25 cellular contexts compared by ENCODE assay signal in the genomic region with DNA sequence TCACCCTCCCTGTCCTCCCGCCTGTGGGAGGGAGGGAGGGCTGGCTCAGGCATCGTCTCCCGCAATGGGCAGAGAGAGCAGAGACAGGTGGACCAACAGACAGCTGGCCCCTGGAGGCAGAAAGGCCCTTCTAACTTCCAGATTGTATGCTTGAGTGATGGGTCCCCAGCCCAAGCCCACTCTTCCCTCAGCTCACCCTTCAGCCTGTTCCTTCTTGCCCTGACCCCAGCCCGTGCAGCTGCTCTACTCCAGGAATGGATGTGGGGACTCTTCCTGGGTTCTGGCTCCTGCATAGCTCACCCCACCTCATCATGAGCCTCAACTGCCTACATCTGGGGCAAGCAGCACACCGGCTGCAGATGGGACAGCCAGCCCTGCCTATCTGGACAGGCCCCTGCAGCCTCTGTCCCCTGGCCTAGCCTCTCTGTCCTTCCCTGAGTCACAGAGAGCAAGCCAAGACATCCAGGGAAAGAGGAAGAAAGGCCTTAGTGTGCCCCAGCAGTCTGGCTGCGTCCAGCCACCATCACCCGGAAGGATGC. TPM values are rescaled to one million over a fixed set of nuclear protein-coding genes. Genes with fewer than 3 reads are reported as not detected.
"Had no signal": no experiment of that assay in that cellular context is flagged by ENCODE, and none has a peak within 500 bp of the region (broad histone marks: within the 10 kb centered on the region; RNA-seq: fewer than 3 reads in every experiment).

No MANE protein-coding gene starts in this region.

- H3K36me3 ChIP-seq: brain microvascular endothelial cell, cardiac muscle cell had no signal

- H3K9ac ChIP-seq: KMS-11 had no signal

- FAIRE-seq: RCC 7860 had no signal

- ATAC-seq: activated naive CD4-positive, alpha-beta T cell treated with anti-CD3 and anti-CD28 coated beads, Interleukin-2, amount 50 U/mL, for 72 hours; activated naive CD8-positive, alpha-beta T cell treated with anti-CD3 and anti-CD28 coated beads, Interleukin-2, amount 50 U/mL, for 24 hours; activated T-cell treated with anti-CD3 and anti-CD28 coated beads, Interleukin-2, amount 50 U/mL, for 4 hours; PC-3; T-helper 17 cell had no signal

- DNase-seq: activated B cell treated with CpG ODN at 0.5 μM for 24 hours; activated CD4-positive, alpha-beta memory T cell treated with anti-CD3 and anti-CD28 coated beads for 36 hours; activated CD4-positive, alpha-beta T cell treated with anti-CD3 and anti-CD28 coated beads for 1 hour; activated CD4-positive, alpha-beta T cell treated with anti-CD3 and anti-CD28 coated beads, Interleukin-2, amount 10 ng/mL, durations not matched to agents 7 days and 5 days; activated CD8-positive, alpha-beta memory T cell treated with anti-CD3 and anti-CD28 coated beads for 24 hours; activated effector memory CD4-positive, alpha-beta T cell treated with anti-CD3 and anti-CD28 coated beads, Interleukin-2, amount 50 U/mL, for 16 hours; activated naive CD4-positive, alpha-beta T cell treated with Interleukin-2 at 50 U/mL for 16 hours; activated naive CD8-positive, alpha-beta T cell treated with anti-CD3 and anti-CD28 coated beads, Interleukin-2, amount 50 U/mL, for 24 hours; activated T-cell treated with anti-CD3 and anti-CD28 coated beads, Interleukin-2, amount 50 U/mL, for 4 hours; brain microvascular endothelial cell; MV-4-11; NCI-H1092 treated with DMSO at 0.1 percent for 48 hours; NCI-H1417 treated with DMSO at 0.1 percent for 48 hours; NCI-H1694 treated with DMSO at 0.1 percent for 48 hours; NCI-H2029 treated with DMSO at 0.1 percent for 48 hours; NCI-H510A treated with DMSO at 0.1 percent for 48 hours; PC-3; SIG-M5; T-helper 17 cell; T-helper 9 cell had no signal

- H3K4me3 ChIP-seq: cardiac muscle cell had no signal

- H3K4me2 ChIP-seq: KMS-11 had no signal

- H3K27ac ChIP-seq: brain microvascular endothelial cell, cardiac muscle cell, KMS-11 had no signal

RNA-seq across cellular contexts. Expression of a gene that starts 11.5 kb away (rescaled TPM):
- total RNA-seq: activated B cell treated with CpG ODN at 0.5 μM for 24 hours; activated CD4-positive, alpha-beta memory T cell treated with anti-CD3 and anti-CD28 coated beads for 36 hours; activated CD4-positive, alpha-beta T cell treated with anti-CD3 and anti-CD28 coated beads, Interleukin-2, amount 10 ng/mL, durations not matched to agents 7 days and 5 days; activated naive CD4-positive, alpha-beta T cell treated with anti-CD3 and anti-CD28 coated beads, Interleukin-2, amount 50 U/mL, for 72 hours; activated T-cell treated with anti-CD3 and anti-CD28 coated beads, Interleukin-2, amount 50 U/mL, for 4 hours; cardiac muscle cell; MCF 10A; PC-3; T-helper 17 cell had no signal

RNA-seq across cellular contexts. Expression of a gene that starts 22.1 kb away (rescaled TPM):
- total RNA-seq: MCF 10A had no signal

RNA-seq across cellular contexts. Expression of a gene that starts 43.2 kb away (rescaled TPM):
- total RNA-seq: MCF 10A, PC-3 had no signal
